15 cellular contexts compared by ENCODE assay signal in genomic region chr2:96514521-96514920, GRCh38. TPM values are rescaled to one million over a fixed set of nuclear protein-coding genes. Genes with fewer than 3 reads are reported as not detected.
A peak's percentile ranks its signal among the peaks of the same experiment; 100 is the strongest.
DNase-seq lines count a peak whose midpoint lies in the region; ATAC-seq and TF ChIP-seq lines count a peak whose summit lies in the region.
"Had no signal": no experiment of that assay in that cellular context is flagged by ENCODE, and none has a peak within 500 bp of the region (broad histone marks: within the 10 kb centered on the region; RNA-seq: fewer than 3 reads in every experiment).

No MANE protein-coding gene starts in this region.

- H3K27ac Mint-ChIP-seq in MCF 10A (ENCODE audit: low read depth, unreplicated experiment), result no peak overlapping the region
- H3K27ac Mint-ChIP-seq: IgD-negative memory B cell had no signal

- H3K9me3 Mint-ChIP-seq in MCF 10A (ENCODE audit: unreplicated experiment), result peaks cover 7% of the 10 kb centered on the region

- no peaks in the 10 kb centered on the region for H3K36me3 Mint-ChIP-seq in MCF 10A (ENCODE audit: insufficient read depth, unreplicated experiment)

- H3K4me3 Mint-ChIP-seq in MCF 10A (ENCODE audit: unreplicated experiment), result no peak overlapping the region

- intact Hi-C loops in MCF 10A (cut with micrococcal nuclease), result no loop called here

- DNase-seq in activated CD8-positive, alpha-beta memory T cell treated with anti-CD3 and anti-CD28 coated beads, Interleukin-2, amount 50 U/mL, for 48 hours, result peak; percentile 46
- no peak for DNase-seq in activated CD8-positive, alpha-beta memory T cell treated with anti-CD3 and anti-CD28 coated beads, Interleukin-2, amount 50 U/mL, for 4 hours
- DNase-seq in MCF 10A (ENCODE audit: unreplicated experiment) (peak; percentile 43), islet precursor cell (peak; percentile 85), ureter (ENCODE audit: low spot score) (peak; percentile 24), mucosa of gallbladder (ENCODE audit: low spot score) (no peak)
- no peak for DNase-seq in NK-92 treated with Interleukin-12 subunit alpha and Interleukin-12 subunit beta, amount 100 ng/mL, for 24 hours (lab: John Stamatoyannopoulos, UW)
- DNase-seq: DMS153, HCEC 1CT, NCI-H1417, NCI-H2029, NCI-H510A treated with DMSO at 0.1 percent for 48 hours had no signal

- TF ChIP-seq CTCF in MCF 10A (IDR thresholded peaks at IDR 0.05; ENCODE audit: unreplicated experiment), result no peak

- peaks cover under 1% of the 10 kb centered on the region for H3K4me1 Mint-ChIP-seq in MCF 10A (ENCODE audit: insufficient read depth, unreplicated experiment)

- POLR2A ChIA-PET in MCF 10A (lab: Yijun Ruan, JAX), result interaction anchor here (1.1 kb wide), 1 partner anchor 15 kb away, joined by 4 read pairs; no protein-coding TSS in a partner anchor

- peaks cover 18% of the 10 kb centered on the region for H3K27me3 Mint-ChIP-seq in MCF 10A (ENCODE audit: insufficient read depth, unreplicated experiment)

- BruUV-seq in MCF 10A (replicated peaks; lab: Mats Ljungman, UMichigan), result no TSS peak

- CTCF ChIA-PET in MCF 10A (lab: Yijun Ruan, JAX), result interaction anchor here (0.7 to 13.3 kb wide), 4 partner anchors 16 to 492 kb away, joined by 4 to 360 read pairs (median 6); no protein-coding TSS in a partner anchor

- ATAC-seq in HG03432 (IDR thresholded peaks at IDR 0.05; ENCODE audit: unreplicated experiment), result no peak

RNA-seq across cellular contexts. Expression of gene NEURL3, which starts 9.4 kb away (rescaled TPM):
- total RNA-seq in MCF 10A (2022) (not detected in 2 replicates), ureter (0.70 TPM), mucosa of gallbladder (3.7 TPM)
- total RNA-seq: LHCN-M2 had no signal

RNA-seq across cellular contexts. Expression of gene ARID5A, which starts 22.0 kb away (rescaled TPM):
- total RNA-seq in MCF 10A (2022) (3.0 and 3.4 TPM in 2 replicates), ureter (36.6 TPM), mucosa of gallbladder (30.2 TPM)

Comparison
In these comparisons a context has a peak if more than half of its experiments do, and no peak if none do; other contexts are left out.
1. DNase-seq: peak in activated CD8-positive, alpha-beta memory T cell treated with anti-CD3 and anti-CD28 coated beads, Interleukin-2, amount 50 U/mL, for 48 hours (single experiment), MCF 10A (single experiment), islet precursor cell (single experiment) and ureter (single experiment); none in activated CD8-positive, alpha-beta memory T cell treated with anti-CD3 and anti-CD28 coated beads, Interleukin-2, amount 50 U/mL, for 4 hours (single experiment), mucosa of gallbladder (single experiment) and NK-92 treated with Interleukin-12 subunit alpha and Interleukin-12 subunit beta, amount 100 ng/mL, for 24 hours (single experiment).